Comparison of ENCODE assay signal across 7 cellular contexts in genomic region chr3:68007621-68008226, GRCh38.
A peak's percentile ranks its signal among the peaks of the same experiment; 100 is the strongest.
DNase-seq lines count a peak whose midpoint lies in the region; ATAC-seq and TF ChIP-seq lines count a peak whose summit lies in the region.

No MANE protein-coding gene starts in this region.

- intact Hi-C loops in testis (cut with DNase I; ENCODE audit: low total_unique reads): no loop called here

- H3K9me3 ChIP-seq in mesodermal cell (ENCODE audit: control insufficient read depth, low read length) (no peaks in the 10 kb centered on the region), testis (no peaks in the 10 kb centered on the region)

- 1% methylated on average over 12 to 29 of the region's 36 CpGs for WGBS in mesodermal cell (ENCODE audit: insufficient coverage in 2 of 2), 2 experiments
- WGBS in testis, 2 donors: 1 to 7% methylated on average over 22 to 36 of the region's 36 CpGs

- peak; percentile 0 for DNase-seq in T-helper 22 cell (ENCODE audit: low read depth)
- peak; percentile 30 for DNase-seq in testis
- DNase-seq in GOT3 (lab: John Stamatoyannopoulos, UW): no peak
- DNase-seq in erythroblast (lab: John Stamatoyannopoulos, UW): no peak

- H3K4me1 ChIP-seq in mesodermal cell (ENCODE audit: control insufficient read depth, insufficient read depth, low read length, poor library complexity, severe bottlenecking): no peaks in the 10 kb centered on the region
- H3K4me1 ChIP-seq in testis: no peaks in the 10 kb centered on the region

- no peak for TF ChIP-seq CTCF in testis (IDR thresholded peaks at IDR 0.05)

- peak overlapping the region; percentile 35 for H3K4me3 ChIP-seq in mesodermal cell (ENCODE audit: extremely low read depth, insufficient read depth, low read length, poor library complexity, severe bottlenecking)
- H3K4me3 ChIP-seq in testis: peak overlapping the region; percentile 16 to 47

- TF ChIP-seq POLR2A in testis (IDR thresholded peaks at IDR 0.05) (no peak), erythroblast (IDR thresholded peaks at IDR 0.05; ENCODE audit: low read length) (no peak)

- H3K36me3 ChIP-seq in mesodermal cell (ENCODE audit: control insufficient read depth, insufficient read depth, low read length): no peaks in the 10 kb centered on the region
- H3K36me3 ChIP-seq in testis (ENCODE audit: low read depth, missing control alignments): no peaks in the 10 kb centered on the region

- ATAC-seq in GM18519 (IDR thresholded peaks at IDR 0.05; ENCODE audit: low FRiP score, unreplicated experiment): no peak

- H3K27me3 ChIP-seq in testis: no peaks in the 10 kb centered on the region

- peak overlapping the region; percentile 41 for H3K27ac ChIP-seq in angular gyrus (ENCODE audit: low read depth, low read length)
- H3K27ac ChIP-seq in mesodermal cell (ENCODE audit: low read depth, low read length, severe bottlenecking): no peak overlapping the region
- H3K27ac ChIP-seq in testis: no peak overlapping the region

Comparison
In these comparisons a context has a peak if more than half of its experiments do, and no peak if none do; other contexts are left out.
1. DNase-seq: peak in T-helper 22 cell (single experiment) and testis (single experiment); none in GOT3 (single experiment) and erythroblast (0 of 2).